ENCODE assay signal across 2 cellular contexts in genomic region chr10:32946108-32946507, GRCh38.
TF ChIP-seq lines count a peak whose summit lies in the region.

No MANE protein-coding gene starts in this region.

TF ChIP-seq in GM23338, 12 proteins besides CTCF, POLR2A, EP300 and RAD21 (continued from another document):
- TF ChIP-seq ZNF462 (CRISPR knock-in tag; IDR thresholded peaks at IDR 0.05): no peak
- no peak for TF ChIP-seq ZNF114 (CRISPR knock-in tag; IDR thresholded peaks at IDR 0.05)
- no peak for TF ChIP-seq REST (IDR thresholded peaks at IDR 0.05; ENCODE audit: unreplicated experiment)
- TF ChIP-seq ETS1 (IDR thresholded peaks at IDR 0.05): no peak
- TF ChIP-seq JUNB (IDR thresholded peaks at IDR 0.05; ENCODE audit: unreplicated experiment): no peak
- TF ChIP-seq POLR2AphosphoS5 (IDR thresholded peaks at IDR 0.05; ENCODE audit: low read depth): no peak
- TF ChIP-seq CREB1 (CRISPR knock-in tag; IDR thresholded peaks at IDR 0.05; ENCODE audit: low read depth): no peak
- TF ChIP-seq EZH2phosphoT487 (IDR thresholded peaks at IDR 0.05; ENCODE audit: unreplicated experiment): no peak
- no peak for TF ChIP-seq NANOG (IDR thresholded peaks at IDR 0.05; ENCODE audit: borderline replicate concordance)
- no peak for TF ChIP-seq EZH2 (IDR thresholded peaks at IDR 0.05; ENCODE audit: low read depth, unreplicated experiment)
- TF ChIP-seq STAT1 (IDR thresholded peaks at IDR 0.05; ENCODE audit: unreplicated experiment): no peak

TF ChIP-seq in WTC11, 78 proteins besides CTCF, POLR2A, EP300 and RAD21:
- TF ChIP-seq ATF6 (CRISPR knock-in tag; IDR thresholded peaks at IDR 0.05) (no peak), ATF2 (CRISPR knock-in tag; IDR thresholded peaks at IDR 0.05; ENCODE audit: borderline replicate concordance, low read depth) (no peak), NR3C1 (CRISPR knock-in tag; conservative IDR thresholded peaks at IDR 0.05; ENCODE audit: low read depth) (no peak), ELF4 (CRISPR knock-in tag; IDR thresholded peaks at IDR 0.05; ENCODE audit: low read depth) (no peak), ATF1 (CRISPR knock-in tag; IDR thresholded peaks at IDR 0.05) (no peak), MAX (CRISPR knock-in tag; IDR thresholded peaks at IDR 0.05) (no peak), NFYB (CRISPR knock-in tag; conservative IDR thresholded peaks at IDR 0.05; ENCODE audit: low read depth) (no peak)
